26 cellular contexts compared by ENCODE assay signal in the genomic region with DNA sequence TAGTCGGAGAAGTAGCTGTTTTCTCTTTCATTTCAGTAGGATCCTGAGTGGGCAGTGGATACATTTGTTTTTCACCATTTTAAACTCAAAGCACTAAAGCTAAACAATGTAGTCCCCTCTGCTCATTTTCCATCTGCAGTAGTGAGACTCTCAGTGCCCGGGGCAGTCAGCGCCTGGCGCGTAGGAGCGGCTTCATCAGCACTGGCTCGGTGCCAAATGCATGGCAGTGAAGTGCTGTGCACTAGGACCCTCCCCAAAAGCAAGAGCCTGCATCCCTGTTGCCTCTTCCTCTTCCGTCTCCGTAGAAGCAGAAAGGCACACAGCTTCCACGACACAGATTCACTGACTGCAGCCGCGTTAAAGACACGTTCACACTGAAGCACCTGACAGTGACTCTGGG. TPM values are rescaled to one million over a fixed set of nuclear protein-coding genes. Genes with fewer than 3 reads are reported as not detected.
DNase-seq lines count a peak whose midpoint lies in the region; ATAC-seq and TF ChIP-seq lines count a peak whose summit lies in the region.
"Had no signal": no experiment of that assay in that cellular context is flagged by ENCODE, and none has a peak within 500 bp of the region (broad histone marks: within the 10 kb centered on the region; RNA-seq: fewer than 3 reads in every experiment).

No MANE protein-coding gene starts in this region.

- H3K4me1 ChIP-seq in A673 (ENCODE audit: insufficient read depth, low read length, poor library complexity, severe bottlenecking) = peaks cover 10% of the 10 kb centered on the region
- H3K4me1 ChIP-seq in BE2C = peaks cover 5% of the 10 kb centered on the region
- H3K4me1 ChIP-seq: colonic mucosa, heart left ventricle, parathyroid adenoma, upper lobe of right lung had no signal

- H3K9me3 ChIP-seq in A673 (ENCODE audit: low read depth, low read length, poor library complexity, severe bottlenecking) (no peaks in the 10 kb centered on the region), BE2C (no peaks in the 10 kb centered on the region; the same call in 1 of the 2 replicates)
- H3K9me3 ChIP-seq: colonic mucosa, HAP-1, right lobe of liver, upper lobe of right lung had no signal

- POLR2A ChIA-PET in A673 (lab: Charles Lee; ENCODE audit: low non-redundant PET) = no interaction called here

- H3K27ac Mint-ChIP-seq in mesothelial cell of epicardium = peak overlapping the region; percentile 83
- H3K27ac Mint-ChIP-seq: activated naive CD4-positive, alpha-beta T cell treated with anti-CD3 and anti-CD28 coated beads, Interleukin-2, amount 50 U/mL, for 72 hours; activated T-helper 2 cell treated with anti-CD3 and anti-CD28 coated beads, Interferon-gamma antibody, Interleukin-2, Interleukin-4, amounts not matched to agents 10 μg/mL and 5 μg/mL and 100 μg/mL, durations not matched to agents 14 hours and 24 hours and 36 hours; CD4-positive, alpha-beta T cell; effector memory CD8-positive, alpha-beta T cell; nephron had no signal

- no peaks in the 10 kb centered on the region for H3K27me3 ChIP-seq in A673 (replicated peaks; ENCODE audit: insufficient read depth, low read depth, low read length, poor library complexity)
- H3K27me3 ChIP-seq in BE2C = no peaks in the 10 kb centered on the region
- H3K27me3 ChIP-seq: colonic mucosa, heart left ventricle, right lobe of liver, upper lobe of right lung had no signal

- DNase-seq in A673 (ENCODE audit: low spot score) (no peak), BE2C (peak; percentile 89), mesothelial cell of epicardium (ENCODE audit: low spot score in 2 of 2, unreplicated experiment in 2 of 2) (no peak), G401 (ENCODE audit: low spot score) (no peak), SKM-1 treated with dmso at 0.1 percent for 144 hours (lab: John Stamatoyannopoulos, UW; ENCODE audit: unreplicated experiment) (no peak)
- DNase-seq in activated CD8-positive, alpha-beta memory T cell treated with anti-CD3 and anti-CD28 coated beads, Interleukin-2, amount 50 U/mL, for 4 hours = peak; percentile 1
- DNase-seq: activated CD4-positive, alpha-beta T cell treated with anti-CD3 and anti-CD28 coated beads for 48 hours; CD4-positive, alpha-beta T cell; colonic mucosa; effector memory CD8-positive, alpha-beta T cell; heart left ventricle; NCI-H1694 treated with DMSO at 0.1 percent for 48 hours; NCI-H2227 treated with DMSO at 0.1 percent for 48 hours; RPMI8226; stimulated activated CD4-positive, alpha-beta T cell treated with anti-CD3 and anti-CD28 coated beads, Interleukin-2, amount 100 ng/mL, for 48 hours; T-helper 2 cell; upper lobe of right lung had no signal

- CTCF ChIA-PET in A673 (lab: Charles Lee) = no interaction called here

- H3K27ac ChIP-seq in A673 (ENCODE audit: low read depth, low read length, poor library complexity, severe bottlenecking) = peak overlapping the region; percentile 30
- H3K27ac ChIP-seq: colonic mucosa, heart left ventricle, parathyroid adenoma, upper lobe of right lung had no signal

- H3K4me1 Mint-ChIP-seq in mesothelial cell of epicardium = peaks cover 9% of the 10 kb centered on the region
- H3K4me1 Mint-ChIP-seq: nephron had no signal

- no TSS peak for BruUV-seq in A673 (replicated peaks; lab: Mats Ljungman, UMichigan)

- peaks cover 61% of the 10 kb centered on the region for H3K36me3 Mint-ChIP-seq in mesothelial cell of epicardium

- H3K4me3 ChIP-seq in A673 (ENCODE audit: low read depth, low read length, poor library complexity, severe bottlenecking) (no peak overlapping the region), BE2C (ENCODE audit: low read depth, low read length) (no peak overlapping the region)
- H3K4me3 ChIP-seq: colonic mucosa, HAP-1, heart left ventricle, lung, upper lobe of right lung had no signal

- in situ Hi-C loops in G401 (cut with HindIII; ENCODE audit: low sequenced_read_pairs) = no loop called here

- TF ChIP-seq CTCF in A673 (conservative IDR thresholded peaks at IDR 0.05; ENCODE audit: low read depth, low read length) (no peak), BE2C (IDR thresholded peaks at IDR 0.05; ENCODE audit: low read depth, low read length) (no peak), mesothelial cell of epicardium (IDR thresholded peaks at IDR 0.05; ENCODE audit: unreplicated experiment) (no peak)

- H3K4me3 Mint-ChIP-seq in mesothelial cell of epicardium = no peak overlapping the region
- H3K4me3 Mint-ChIP-seq: CD4-positive, alpha-beta T cell; effector memory CD8-positive, alpha-beta T cell; nephron had no signal

- H3K36me3 ChIP-seq in A673 (ENCODE audit: insufficient read depth, low read length, poor library complexity, severe bottlenecking) (peaks cover 60% of the 10 kb centered on the region), BE2C (peaks cover 72% of the 10 kb centered on the region)
- H3K36me3 ChIP-seq: colonic mucosa had no signal

- no peak for ATAC-seq in activated CD4-positive, CD25-positive, alpha-beta regulatory T cell treated with anti-CD3 and anti-CD28 coated beads, Interleukin-2, amount 50 U/mL, for 24 hours
- ATAC-seq: activated naive CD4-positive, alpha-beta T cell treated with anti-CD3 and anti-CD28 coated beads, Interleukin-2, amount 50 U/mL, for 72 hours; effector memory CD8-positive, alpha-beta T cell; heart left ventricle; upper lobe of right lung had no signal

- no peaks in the 10 kb centered on the region for H3K27me3 Mint-ChIP-seq in mesothelial cell of epicardium (ENCODE audit: low read depth)
- H3K27me3 Mint-ChIP-seq: CD4-positive, alpha-beta T cell; effector memory CD8-positive, alpha-beta T cell had no signal

- intact Hi-C loops in A673 (cut with micrococcal nuclease; ENCODE audit: unreplicated experiment) = no loop called here

- peaks cover 23% of the 10 kb centered on the region for H3K9me3 Mint-ChIP-seq in mesothelial cell of epicardium
- H3K9me3 Mint-ChIP-seq: activated naive CD4-positive, alpha-beta T cell treated with anti-CD3 and anti-CD28 coated beads, Interleukin-2, amount 50 U/mL, for 72 hours; activated T-helper 2 cell treated with anti-CD3 and anti-CD28 coated beads, Interferon-gamma antibody, Interleukin-2, Interleukin-4, amounts not matched to agents 10 μg/mL and 5 μg/mL and 100 μg/mL, durations not matched to agents 14 hours and 24 hours and 36 hours; CD4-positive, alpha-beta T cell; effector memory CD8-positive, alpha-beta T cell had no signal

RNA-seq across cellular contexts. Expression of gene ESPNL, which starts 19.0 kb away (rescaled TPM):
- 0.30 and 0.72 TPM in 2 replicates for total RNA-seq in A673 (2021)
- 0.65 TPM for polyA plus RNA-seq in BE2C (2012; ENCODE audit: insufficient read depth, insufficient read length, low read depth)
- total RNA-seq in mesothelial cell of epicardium = 0.29 to 0.75 TPM (median 0.38 TPM) in 3 replicates
- 6.8 and 19.3 TPM in 2 replicates for total RNA-seq in G401 (2014; rRNA removed; shearing (Covaris generic))
- total RNA-seq: CD4-positive, alpha-beta T cell had no signal

RNA-seq across cellular contexts. Expression of gene SCLY, which starts 20.3 kb away (rescaled TPM):
- 69.9 and 72.4 TPM in 2 replicates for total RNA-seq in A673 (2021)
- 63.6 TPM for polyA plus RNA-seq in BE2C (2012; ENCODE audit: insufficient read depth, insufficient read length, low read depth)
- 19.9 to 21.5 TPM (median 20.4 TPM) in 3 replicates for total RNA-seq in mesothelial cell of epicardium
- total RNA-seq in G401 (2014; rRNA removed; shearing (Covaris generic)) = 42.8 and 52.0 TPM in 2 replicates

RNA-seq across cellular contexts. Expression of gene KLHL30, which starts 57.3 kb away (rescaled TPM):
- total RNA-seq in A673 (2021) (0.09 TPM in 1 of 2 replicates, not detected in the other), mesothelial cell of epicardium (0.16 to 0.20 TPM (median 0.20 TPM) in 3 replicates)
- polyA plus RNA-seq in BE2C (2012; ENCODE audit: insufficient read depth, insufficient read length, low read depth) = 1.8 TPM
- 0.07 TPM in 1 of 2 replicates, not detected in the other for total RNA-seq in G401 (2014; rRNA removed; shearing (Covaris generic))
- total RNA-seq: activated naive CD4-positive, alpha-beta T cell treated with anti-CD3 and anti-CD28 coated beads, Interleukin-2, amount 50 U/mL, for 72 hours; activated T-helper 2 cell treated with anti-CD3 and anti-CD28 coated beads, Interferon-gamma antibody, Interleukin-2, Interleukin-4, amounts not matched to agents 10 μg/mL and 5 μg/mL and 100 μg/mL, durations not matched to agents 14 hours and 24 hours and 36 hours; CD4-positive, alpha-beta T cell; SK-MEL-5 had no signal

Comparison
In these comparisons a context has a peak if more than half of its experiments do, and no peak if none do; other contexts are left out.
1. DNase-seq: peak in BE2C (single experiment) and activated CD8-positive, alpha-beta memory T cell treated with anti-CD3 and anti-CD28 coated beads, Interleukin-2, amount 50 U/mL, for 4 hours (single experiment); none in A673 (single experiment), mesothelial cell of epicardium (0 of 2), G401 (single experiment) and SKM-1 treated with dmso at 0.1 percent for 144 hours (single experiment).